Comparison of ENCODE assay signal across 17 cellular contexts in genomic region chr14:51430079-51430478, GRCh38.
DNase-seq lines count a peak whose midpoint lies in the region; ATAC-seq and TF ChIP-seq lines count a peak whose summit lies in the region.
"Had no signal": no experiment of that assay in that cellular context is flagged by ENCODE, and none has a peak within 500 bp of the region (broad histone marks: within the 10 kb centered on the region; RNA-seq: fewer than 3 reads in every experiment).

No MANE protein-coding gene starts in this region.

- H3K79me2 ChIP-seq in SK-N-SH (ENCODE audit: insufficient read depth), result no peaks in the 10 kb centered on the region

- peaks cover 17% of the 10 kb centered on the region for H3K4me1 Mint-ChIP-seq in MCF 10A (ENCODE audit: insufficient read depth, unreplicated experiment)
- H3K4me1 Mint-ChIP-seq: activated naive CD8-positive, alpha-beta T cell treated with anti-CD3 and anti-CD28 coated beads, Interleukin-2, amount 50 U/mL, for 24 hours; CD14-positive monocyte had no signal

- H3K27ac ChIP-seq in SK-N-SH (ENCODE audit: low read depth in 2 of 2, low read length in 1 of 2), result no peak overlapping the region
- peak overlapping the region; percentile 35 to 91 (median 70) for H3K27ac ChIP-seq in tibial nerve
- H3K27ac ChIP-seq: PC-9 had no signal

- no peak overlapping the region for H3K4me3 ChIP-seq in SK-N-SH (ENCODE audit: low read depth in 2 of 2, low read length in 1 of 2)
- peak overlapping the region in 2 of 4 donors; percentile 11 to 17 for H3K4me3 ChIP-seq in tibial nerve
- H3K4me3 ChIP-seq: PC-9 had no signal

- H4K20me1 ChIP-seq in SK-N-SH (ENCODE audit: insufficient read depth), result no peaks in the 10 kb centered on the region

- no peak for ATAC-seq in SK-N-SH treated with all-trans-retinoic acid at 6 μM for 48 hours
- ATAC-seq: activated naive CD8-positive, alpha-beta T cell treated with anti-CD3 and anti-CD28 coated beads, Interleukin-2, amount 50 U/mL, for 24 hours had no signal

- TF ChIP-seq CTCF in SK-N-SH (IDR thresholded peaks at IDR 0.05) (no peak), MCF 10A (IDR thresholded peaks at IDR 0.05; ENCODE audit: unreplicated experiment) (no peak), tibial nerve (IDR thresholded peaks at IDR 0.05) (no peak)

- H3K27me3 ChIP-seq in SK-N-SH (ENCODE audit: insufficient read depth) (no peaks in the 10 kb centered on the region), tibial nerve (no peaks in the 10 kb centered on the region)

- H3K4me1 ChIP-seq in SK-N-SH (ENCODE audit: control insufficient read depth in 1 of 2, insufficient read depth in 2 of 2, low read depth in 1 of 2, low read length in 1 of 2) (peaks cover 4 to 16% of the 10 kb centered on the region in 2 experiments; a peak in 2 of 4 replicates), tibial nerve (peaks cover 0 to 46% (median 11%) of the 10 kb centered on the region in 4 donors)

- H3K9me3 ChIP-seq in SK-N-SH (no peaks in the 10 kb centered on the region), tibial nerve (no peaks in the 10 kb centered on the region)

- peaks cover 3% of the 10 kb centered on the region for H3F3A ChIP-seq in SK-N-SH (replicated peaks; ENCODE audit: insufficient read depth)

- DNase-seq in SK-N-SH (no peak), MCF 10A (ENCODE audit: unreplicated experiment) (no peak), medulla oblongata (ENCODE audit: extremely low spot score) (peak; percentile 26), tibial nerve (ENCODE audit: low spot score in 2 of 2) (no peak), head of caudate nucleus (no peak), SK-N-DZ (ENCODE audit: low spot score) (no peak), GM19240 (ENCODE audit: insufficient read length, low spot score) (no peak)
- DNase-seq: 8988T; activated naive CD8-positive, alpha-beta T cell treated with anti-CD3 and anti-CD28 coated beads, Interleukin-2, amount 50 U/mL, for 24 hours; cerebellar nuclear complex; islet precursor cell; NCI-H2081 treated with DMSO at 0.1 percent for 48 hours; NCI-H526 treated with DMSO at 0.1 percent for 48 hours; PC-9 had no signal

- TF ChIP-seq EP300 in SK-N-SH (IDR thresholded peaks at IDR 0.05; ENCODE audit: borderline replicate concordance in 1 of 2, low read depth in 1 of 2, low read length in 1 of 2) (no peak), tibial nerve (IDR thresholded peaks at IDR 0.05) (no peak)

- no peak for TF ChIP-seq POLR2A in tibial nerve (IDR thresholded peaks at IDR 0.05)

- no peak overlapping the region for H3K9ac ChIP-seq in SK-N-SH

- H3K36me3 ChIP-seq in SK-N-SH (replicated peaks in 1 of 2; ENCODE audit: control insufficient read depth in 1 of 2, insufficient read depth in 2 of 2, low read length in 1 of 2), result no peaks in the 10 kb centered on the region
- no peaks in the 10 kb centered on the region for H3K36me3 ChIP-seq in tibial nerve

- POLR2A ChIA-PET in SK-N-SH (lab: Yijun Ruan, JAX) (no interaction called here), MCF 10A (lab: Yijun Ruan, JAX) (interaction anchor here (1.0 to 1.9 kb wide), 4 partner anchors 9 to 21 kb away, joined by 3 to 7 read pairs (median 4); no protein-coding TSS in a partner anchor)

- 93% methylated on average over 4 of the region's 4 CpGs for WGBS in SK-N-SH (ENCODE audit: low lambda C conversion rate)
- WGBS in tibial nerve, 2 donors, result 21 to 26% methylated on average over 4 of the region's 4 CpGs

- H2AFZ ChIP-seq in SK-N-SH (ENCODE audit: low read depth), result 0 out of 2 replicates have a peak overlapping the region, but pooled peaks have one; percentile 53
- H2AFZ ChIP-seq: PC-9 had no signal

- peak overlapping the region; percentile 10 for H3K4me3 Mint-ChIP-seq in MCF 10A (ENCODE audit: unreplicated experiment)
- H3K4me3 Mint-ChIP-seq: activated naive CD8-positive, alpha-beta T cell treated with anti-CD3 and anti-CD28 coated beads, Interleukin-2, amount 50 U/mL, for 24 hours; activated T-helper 1 cell treated with anti-CD3 and anti-CD28 coated beads, Interleukin-12 subunit alpha, Interleukin-12 subunit beta, Interleukin-2, Interleukin-4 antibody, amounts not matched to agents 30 ng/mL and 10 ng/mL and 1 ng/mL, durations not matched to agents 14 hours and 24 hours and 36 hours; CD14-positive monocyte had no signal

- H3K9me3 Mint-ChIP-seq in MCF 10A (ENCODE audit: unreplicated experiment), result no peaks in the 10 kb centered on the region
- H3K9me3 Mint-ChIP-seq: activated naive CD8-positive, alpha-beta T cell treated with anti-CD3 and anti-CD28 coated beads, Interleukin-2, amount 50 U/mL, for 24 hours; activated T-helper 1 cell treated with anti-CD3 and anti-CD28 coated beads, Interleukin-12 subunit alpha, Interleukin-12 subunit beta, Interleukin-2, Interleukin-4 antibody, amounts not matched to agents 30 ng/mL and 10 ng/mL and 1 ng/mL, durations not matched to agents 14 hours and 24 hours and 36 hours; CD14-positive monocyte had no signal

- no peaks in the 10 kb centered on the region for H3K9me2 ChIP-seq in SK-N-SH

- CTCF ChIA-PET in SK-N-SH (lab: Yijun Ruan, JAX) (no interaction called here), MCF 10A (lab: Yijun Ruan, JAX) (interaction anchor here (0.6 kb wide), 1 partner anchor 24 kb away, joined by 3 read pairs; no protein-coding TSS in a partner anchor)

- no TSS peak for BruUV-seq in MCF 10A (replicated peaks; lab: Mats Ljungman, UMichigan)

- H3K27ac Mint-ChIP-seq in MCF 10A (ENCODE audit: low read depth, unreplicated experiment), result peak overlapping the region; percentile 50
- H3K27ac Mint-ChIP-seq: activated naive CD8-positive, alpha-beta T cell treated with anti-CD3 and anti-CD28 coated beads, Interleukin-2, amount 50 U/mL, for 24 hours; activated T-helper 1 cell treated with anti-CD3 and anti-CD28 coated beads, Interleukin-12 subunit alpha, Interleukin-12 subunit beta, Interleukin-2, Interleukin-4 antibody, amounts not matched to agents 30 ng/mL and 10 ng/mL and 1 ng/mL, durations not matched to agents 14 hours and 24 hours and 36 hours; CD14-positive monocyte had no signal

- no peak for TF ChIP-seq RAD21 in SK-N-SH (IDR thresholded peaks at IDR 0.05; ENCODE audit: low read length)

- H3K27me3 Mint-ChIP-seq in MCF 10A (ENCODE audit: insufficient read depth, unreplicated experiment), result no peaks in the 10 kb centered on the region

- H3K36me3 Mint-ChIP-seq in MCF 10A (ENCODE audit: insufficient read depth, unreplicated experiment), result no peaks in the 10 kb centered on the region
- H3K36me3 Mint-ChIP-seq: CD14-positive monocyte had no signal

- intact Hi-C loops in MCF 10A (cut with micrococcal nuclease) (no loop called here), head of caudate nucleus (cut with DNase I) (no loop called here)

- no peak overlapping the region for H3K4me2 ChIP-seq in SK-N-SH
- H3K4me2 ChIP-seq: PC-9 had no signal

TF ChIP-seq in SK-N-SH, 30 proteins besides CTCF, POLR2A, EP300 and RAD21:
- no peak for TF ChIP-seq SMC3 (IDR thresholded peaks at IDR 0.05; ENCODE audit: low read depth, low read length)
- TF ChIP-seq YY1 (IDR thresholded peaks at IDR 0.05; ENCODE audit: low read depth), result no peak
- TF ChIP-seq FOXM1 (IDR thresholded peaks at IDR 0.05; ENCODE audit: low read depth), result no peak
- no peak for TF ChIP-seq TAF1 (IDR thresholded peaks at IDR 0.05; ENCODE audit: borderline replicate concordance, low read depth, low read length)
- TF ChIP-seq MXI1 (IDR thresholded peaks at IDR 0.05; ENCODE audit: low read depth, low read length), result no peak
- TF ChIP-seq ZBTB33 (IDR thresholded peaks at IDR 0.05; ENCODE audit: borderline replicate concordance, low read depth), result no peak

TF ChIP-seq in SK-N-SH treated with all-trans-retinoic acid at 6 μM for 48 hours, 23 proteins besides CTCF, POLR2A, EP300 and RAD21 (continues in another document):
- TF ChIP-seq ZFP30 (CRISPR knock-in tag; IDR thresholded peaks at IDR 0.05) (no peak), POU6F1 (CRISPR knock-in tag; IDR thresholded peaks at IDR 0.05; ENCODE audit: borderline replicate concordance, low read depth) (no peak), ESRRG (CRISPR knock-in tag; IDR thresholded peaks at IDR 0.05) (no peak), ISL1 (CRISPR knock-in tag; IDR thresholded peaks at IDR 0.05) (no peak), CSDC2 (CRISPR knock-in tag; IDR thresholded peaks at IDR 0.05) (no peak), TSHZ2 (CRISPR knock-in tag; IDR thresholded peaks at IDR 0.05) (no peak), ZC3H10 (CRISPR knock-in tag; IDR thresholded peaks at IDR 0.05) (no peak), PPARA (CRISPR knock-in tag; IDR thresholded peaks at IDR 0.05; ENCODE audit: borderline replicate concordance) (no peak)

Comparison
In these comparisons a context has a peak if more than half of its experiments do, and no peak if none do; other contexts are left out.
1. H3K27ac ChIP-seq: peak in tibial nerve (4 of 4); none in SK-N-SH (0 of 2).